ENCODE assay signal across 1 cellular context in genomic region chr11:2261436-2262230, GRCh38.
TF ChIP-seq lines count a peak whose summit lies in the region.

No MANE protein-coding gene starts in this region.

TF ChIP-seq in WTC11, 78 proteins besides CTCF, POLR2A, EP300 and RAD21 (continued from another document):
- no peak for TF ChIP-seq MLX (CRISPR knock-in tag; IDR thresholded peaks at IDR 0.05)
- no peak for TF ChIP-seq ZSCAN18 (CRISPR knock-in tag; IDR thresholded peaks at IDR 0.05)
- TF ChIP-seq MXD4 (CRISPR knock-in tag; IDR thresholded peaks at IDR 0.05; ENCODE audit: borderline replicate concordance): no peak
- TF ChIP-seq, protein P1, sequence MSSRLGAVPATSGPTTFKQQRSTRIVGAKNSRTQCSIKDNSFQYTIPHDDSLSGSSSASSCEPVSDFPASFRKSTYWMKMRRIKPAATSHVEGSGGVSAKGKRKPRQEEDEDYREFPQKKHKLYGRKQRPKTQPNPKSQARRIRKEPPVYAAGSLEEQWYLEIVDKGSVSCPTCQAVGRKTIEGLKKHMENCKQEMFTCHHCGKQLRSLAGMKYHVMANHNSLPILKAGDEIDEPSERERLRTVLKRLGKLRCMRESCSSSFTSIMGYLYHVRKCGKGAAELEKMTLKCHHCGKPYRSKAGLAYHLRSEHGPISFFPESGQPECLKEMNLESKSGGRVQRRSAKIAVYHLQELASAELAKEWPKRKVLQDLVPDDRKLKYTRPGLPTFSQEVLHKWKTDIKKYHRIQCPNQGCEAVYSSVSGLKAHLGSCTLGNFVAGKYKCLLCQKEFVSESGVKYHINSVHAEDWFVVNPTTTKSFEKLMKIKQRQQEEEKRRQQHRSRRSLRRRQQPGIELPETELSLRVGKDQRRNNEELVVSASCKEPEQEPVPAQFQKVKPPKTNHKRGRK (CRISPR knock-in tag; IDR thresholded peaks at IDR 0.05; ENCODE audit: borderline replicate concordance): no peak
- TF ChIP-seq, protein P2, sequence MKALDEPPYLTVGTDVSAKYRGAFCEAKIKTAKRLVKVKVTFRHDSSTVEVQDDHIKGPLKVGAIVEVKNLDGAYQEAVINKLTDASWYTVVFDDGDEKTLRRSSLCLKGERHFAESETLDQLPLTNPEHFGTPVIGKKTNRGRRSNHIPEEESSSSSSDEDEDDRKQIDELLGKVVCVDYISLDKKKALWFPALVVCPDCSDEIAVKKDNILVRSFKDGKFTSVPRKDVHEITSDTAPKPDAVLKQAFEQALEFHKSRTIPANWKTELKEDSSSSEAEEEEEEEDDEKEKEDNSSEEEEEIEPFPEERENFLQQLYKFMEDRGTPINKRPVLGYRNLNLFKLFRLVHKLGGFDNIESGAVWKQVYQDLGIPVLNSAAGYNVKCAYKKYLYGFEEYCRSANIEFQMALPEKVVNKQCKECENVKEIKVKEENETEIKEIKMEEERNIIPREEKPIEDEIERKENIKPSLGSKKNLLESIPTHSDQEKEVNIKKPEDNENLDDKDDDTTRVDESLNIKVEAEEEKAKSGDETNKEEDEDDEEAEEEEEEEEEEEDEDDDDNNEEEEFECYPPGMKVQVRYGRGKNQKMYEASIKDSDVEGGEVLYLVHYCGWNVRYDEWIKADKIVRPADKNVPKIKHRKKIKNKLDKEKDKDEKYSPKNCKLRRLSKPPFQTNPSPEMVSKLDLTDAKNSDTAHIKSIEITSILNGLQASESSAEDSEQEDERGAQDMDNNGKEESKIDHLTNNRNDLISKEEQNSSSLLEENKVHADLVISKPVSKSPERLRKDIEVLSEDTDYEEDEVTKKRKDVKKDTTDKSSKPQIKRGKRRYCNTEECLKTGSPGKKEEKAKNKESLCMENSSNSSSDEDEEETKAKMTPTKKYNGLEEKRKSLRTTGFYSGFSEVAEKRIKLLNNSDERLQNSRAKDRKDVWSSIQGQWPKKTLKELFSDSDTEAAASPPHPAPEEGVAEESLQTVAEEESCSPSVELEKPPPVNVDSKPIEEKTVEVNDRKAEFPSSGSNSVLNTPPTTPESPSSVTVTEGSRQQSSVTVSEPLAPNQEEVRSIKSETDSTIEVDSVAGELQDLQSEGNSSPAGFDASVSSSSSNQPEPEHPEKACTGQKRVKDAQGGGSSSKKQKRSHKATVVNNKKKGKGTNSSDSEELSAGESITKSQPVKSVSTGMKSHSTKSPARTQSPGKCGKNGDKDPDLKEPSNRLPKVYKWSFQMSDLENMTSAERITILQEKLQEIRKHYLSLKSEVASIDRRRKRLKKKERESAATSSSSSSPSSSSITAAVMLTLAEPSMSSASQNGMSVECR (CRISPR knock-in tag; IDR thresholded peaks at IDR 0.05; ENCODE audit: borderline replicate concordance): no peak
- TF ChIP-seq FOXP1 (CRISPR knock-in tag; IDR thresholded peaks at IDR 0.05; ENCODE audit: borderline replicate concordance): no peak
- TF ChIP-seq CDX4 (CRISPR knock-in tag; IDR thresholded peaks at IDR 0.05; ENCODE audit: borderline replicate concordance): no peak
- TF ChIP-seq TEAD4 (CRISPR knock-in tag; IDR thresholded peaks at IDR 0.05): no peak
- no peak for TF ChIP-seq MAX (CRISPR knock-in tag; IDR thresholded peaks at IDR 0.05)
- TF ChIP-seq, protein P3, sequence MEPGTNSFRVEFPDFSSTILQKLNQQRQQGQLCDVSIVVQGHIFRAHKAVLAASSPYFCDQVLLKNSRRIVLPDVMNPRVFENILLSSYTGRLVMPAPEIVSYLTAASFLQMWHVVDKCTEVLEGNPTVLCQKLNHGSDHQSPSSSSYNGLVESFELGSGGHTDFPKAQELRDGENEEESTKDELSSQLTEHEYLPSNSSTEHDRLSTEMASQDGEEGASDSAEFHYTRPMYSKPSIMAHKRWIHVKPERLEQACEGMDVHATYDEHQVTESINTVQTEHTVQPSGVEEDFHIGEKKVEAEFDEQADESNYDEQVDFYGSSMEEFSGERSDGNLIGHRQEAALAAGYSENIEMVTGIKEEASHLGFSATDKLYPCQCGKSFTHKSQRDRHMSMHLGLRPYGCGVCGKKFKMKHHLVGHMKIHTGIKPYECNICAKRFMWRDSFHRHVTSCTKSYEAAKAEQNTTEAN (CRISPR knock-in tag; IDR thresholded peaks at IDR 0.05): no peak
- no peak for TF ChIP-seq ZNF317 (CRISPR knock-in tag; IDR thresholded peaks at IDR 0.05; ENCODE audit: borderline replicate concordance, low read depth)
- TF ChIP-seq, protein P4, sequence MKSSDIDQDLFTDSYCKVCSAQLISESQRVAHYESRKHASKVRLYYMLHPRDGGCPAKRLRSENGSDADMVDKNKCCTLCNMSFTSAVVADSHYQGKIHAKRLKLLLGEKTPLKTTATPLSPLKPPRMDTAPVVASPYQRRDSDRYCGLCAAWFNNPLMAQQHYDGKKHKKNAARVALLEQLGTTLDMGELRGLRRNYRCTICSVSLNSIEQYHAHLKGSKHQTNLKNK (CRISPR knock-in tag; IDR thresholded peaks at IDR 0.05): no peak
